Comparison of ENCODE assay signal across 11 cellular contexts in genomic region chr2:47309472-47309951, GRCh38. TPM values are rescaled to one million over a fixed set of nuclear protein-coding genes. Genes with fewer than 3 reads are reported as not detected.
DNase-seq lines count a peak whose midpoint lies in the region; ATAC-seq and TF ChIP-seq lines count a peak whose summit lies in the region.
"Had no signal": no experiment of that assay in that cellular context is flagged by ENCODE, and none has a peak within 500 bp of the region (broad histone marks: within the 10 kb centered on the region; RNA-seq: fewer than 3 reads in every experiment).

No MANE protein-coding gene starts in this region.

- H3K4me1 ChIP-seq in duodenal mucosa (ENCODE audit: control insufficient read depth in 1 of 2, insufficient read depth in 2 of 2, low read length in 2 of 2) = peaks cover 38 to 47% of the 10 kb centered on the region in 2 donors
- H3K4me1 ChIP-seq in rectal smooth muscle tissue (ENCODE audit: control insufficient read depth, insufficient read depth, low read length) = peaks cover 14% of the 10 kb centered on the region

- H3K4me3 ChIP-seq in duodenal mucosa (ENCODE audit: low read depth in 1 of 2, low read length in 2 of 2) = peak overlapping the region; percentile 24 to 36
- no peak overlapping the region for H3K4me3 ChIP-seq in rectal smooth muscle tissue (ENCODE audit: low read length)
- H3K4me3 ChIP-seq in MG63 = no peak overlapping the region

- no peak for DNase-seq in erythroblast (lab: John Stamatoyannopoulos, UW)
- DNase-seq in HEK293T (ENCODE audit: extremely low spot score) = no peak
- no peak for DNase-seq in MG63
- DNase-seq: activated CD4-positive, alpha-beta T cell treated with anti-CD3 and anti-CD28 coated beads for 1 hour; NCI-H1694 had no signal

- no peak for TF ChIP-seq POLR2A in erythroblast (IDR thresholded peaks at IDR 0.05; ENCODE audit: low read length)

- H3K9ac ChIP-seq in duodenal mucosa (ENCODE audit: low read depth in 1 of 2, low read length in 2 of 2) = peak overlapping the region; percentile 53 to 64
- H3K9ac ChIP-seq in rectal smooth muscle tissue (ENCODE audit: low read length) = peak overlapping the region; percentile 19

- CTCF ChIA-PET in HEK293T (lab: Yijun Ruan, JAX) = interaction anchor here (0.7 to 0.8 kb wide), 2 partner anchors 26 to 79 kb away, joined by 3 to 4 read pairs; no protein-coding TSS in a partner anchor

- peak overlapping the region; percentile 48 for H3K27ac ChIP-seq in duodenal mucosa (ENCODE audit: low read depth, low read length)
- peak overlapping the region; percentile 61 for H3K27ac ChIP-seq in rectal smooth muscle tissue (ENCODE audit: low read depth, low read length)

- no peaks in the 10 kb centered on the region for H3K27me3 ChIP-seq in duodenal mucosa (ENCODE audit: control insufficient read depth in 1 of 2, insufficient read depth in 2 of 2, low read length in 2 of 2)
- no peaks in the 10 kb centered on the region for H3K27me3 ChIP-seq in rectal smooth muscle tissue (ENCODE audit: control insufficient read depth, insufficient read depth, low read length)
- H3K27me3 ChIP-seq in MG63 = no peaks in the 10 kb centered on the region

- ATAC-seq in GM18909 (IDR thresholded peaks at IDR 0.05; ENCODE audit: poor library complexity, unreplicated experiment) (peak; percentile 0), HG03342 (IDR thresholded peaks at IDR 0.05; ENCODE audit: unreplicated experiment) (peak; percentile 0), GM21723 (IDR thresholded peaks at IDR 0.05; ENCODE audit: unreplicated experiment) (no peak)
- ATAC-seq: Panc1 had no signal

- H3K9me3 ChIP-seq in duodenal mucosa (ENCODE audit: control insufficient read depth in 1 of 2, low read length in 2 of 2) (no peaks in the 10 kb centered on the region), MG63 (no peaks in the 10 kb centered on the region)

- H3K36me3 ChIP-seq in duodenal mucosa (ENCODE audit: control insufficient read depth in 1 of 2, insufficient read depth in 2 of 2, low read length in 2 of 2) (no peaks in the 10 kb centered on the region), rectal smooth muscle tissue (ENCODE audit: control insufficient read depth, insufficient read depth, low read length) (no peaks in the 10 kb centered on the region), MG63 (no peaks in the 10 kb centered on the region)

- POLR2A ChIA-PET in HEK293T (lab: Yijun Ruan, JAX) = interaction anchor here (1.4 kb wide), 1 partner anchor 36 kb away, joined by 4 read pairs; no protein-coding TSS in a partner anchor

TF ChIP-seq in HEK293T, 16 proteins besides CTCF, POLR2A, EP300 and RAD21:
- TF ChIP-seq TARDBP (IDR thresholded peaks at IDR 0.05) = no peak
- no peak for TF ChIP-seq NFRKB (IDR thresholded peaks at IDR 0.05)
- no peak for TF ChIP-seq ELF4 (IDR thresholded peaks at IDR 0.05)
- no peak for TF ChIP-seq FOXM1 (IDR thresholded peaks at IDR 0.05; ENCODE audit: borderline replicate concordance)
- TF ChIP-seq ARNT (IDR thresholded peaks at IDR 0.05) = no peak
- no peak for TF ChIP-seq FOXA1 (IDR thresholded peaks at IDR 0.05)
- no peak for TF ChIP-seq LEF1 (IDR thresholded peaks at IDR 0.05; ENCODE audit: borderline replicate concordance)
- TF ChIP-seq, protein P1, sequence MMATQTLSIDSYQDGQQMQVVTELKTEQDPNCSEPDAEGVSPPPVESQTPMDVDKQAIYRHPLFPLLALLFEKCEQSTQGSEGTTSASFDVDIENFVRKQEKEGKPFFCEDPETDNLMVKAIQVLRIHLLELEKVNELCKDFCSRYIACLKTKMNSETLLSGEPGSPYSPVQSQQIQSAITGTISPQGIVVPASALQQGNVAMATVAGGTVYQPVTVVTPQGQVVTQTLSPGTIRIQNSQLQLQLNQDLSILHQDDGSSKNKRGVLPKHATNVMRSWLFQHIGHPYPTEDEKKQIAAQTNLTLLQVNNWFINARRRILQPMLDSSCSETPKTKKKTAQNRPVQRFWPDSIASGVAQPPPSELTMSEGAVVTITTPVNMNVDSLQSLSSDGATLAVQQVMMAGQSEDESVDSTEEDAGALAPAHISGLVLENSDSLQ (IDR thresholded peaks at IDR 0.05) = no peak
- no peak for TF ChIP-seq HDGF (IDR thresholded peaks at IDR 0.05; ENCODE audit: borderline replicate concordance)
- TF ChIP-seq CTBP1 (IDR thresholded peaks at IDR 0.05; ENCODE audit: borderline replicate concordance) = no peak
- TF ChIP-seq FOXK2 (IDR thresholded peaks at IDR 0.05) = no peak
- TF ChIP-seq SUZ12 (IDR thresholded peaks at IDR 0.05) = no peak

RNA-seq across cellular contexts. Expression of gene EPCAM, which starts 59.6 kb away (rescaled TPM):
- not detected in 2 replicates for total RNA-seq in MG63 (2014; rRNA removed; shearing (Covaris generic); ENCODE audit: low replicate concordance)

Comparison
In these comparisons a context has a peak if more than half of its experiments do, and no peak if none do; other contexts are left out.
1. H3K4me3 ChIP-seq: peak in duodenal mucosa (2 of 2); none in rectal smooth muscle tissue (single experiment) and MG63 (single experiment).